ENCODE assay signal across 1 cellular context in genomic region chr13:98990701-98991100, GRCh38.
TF ChIP-seq lines count a peak whose summit lies in the region.

No MANE protein-coding gene starts in this region.

TF ChIP-seq in GM23338, 12 proteins besides CTCF, POLR2A, EP300 and RAD21 (continued from another document):
- TF ChIP-seq, protein P1, sequence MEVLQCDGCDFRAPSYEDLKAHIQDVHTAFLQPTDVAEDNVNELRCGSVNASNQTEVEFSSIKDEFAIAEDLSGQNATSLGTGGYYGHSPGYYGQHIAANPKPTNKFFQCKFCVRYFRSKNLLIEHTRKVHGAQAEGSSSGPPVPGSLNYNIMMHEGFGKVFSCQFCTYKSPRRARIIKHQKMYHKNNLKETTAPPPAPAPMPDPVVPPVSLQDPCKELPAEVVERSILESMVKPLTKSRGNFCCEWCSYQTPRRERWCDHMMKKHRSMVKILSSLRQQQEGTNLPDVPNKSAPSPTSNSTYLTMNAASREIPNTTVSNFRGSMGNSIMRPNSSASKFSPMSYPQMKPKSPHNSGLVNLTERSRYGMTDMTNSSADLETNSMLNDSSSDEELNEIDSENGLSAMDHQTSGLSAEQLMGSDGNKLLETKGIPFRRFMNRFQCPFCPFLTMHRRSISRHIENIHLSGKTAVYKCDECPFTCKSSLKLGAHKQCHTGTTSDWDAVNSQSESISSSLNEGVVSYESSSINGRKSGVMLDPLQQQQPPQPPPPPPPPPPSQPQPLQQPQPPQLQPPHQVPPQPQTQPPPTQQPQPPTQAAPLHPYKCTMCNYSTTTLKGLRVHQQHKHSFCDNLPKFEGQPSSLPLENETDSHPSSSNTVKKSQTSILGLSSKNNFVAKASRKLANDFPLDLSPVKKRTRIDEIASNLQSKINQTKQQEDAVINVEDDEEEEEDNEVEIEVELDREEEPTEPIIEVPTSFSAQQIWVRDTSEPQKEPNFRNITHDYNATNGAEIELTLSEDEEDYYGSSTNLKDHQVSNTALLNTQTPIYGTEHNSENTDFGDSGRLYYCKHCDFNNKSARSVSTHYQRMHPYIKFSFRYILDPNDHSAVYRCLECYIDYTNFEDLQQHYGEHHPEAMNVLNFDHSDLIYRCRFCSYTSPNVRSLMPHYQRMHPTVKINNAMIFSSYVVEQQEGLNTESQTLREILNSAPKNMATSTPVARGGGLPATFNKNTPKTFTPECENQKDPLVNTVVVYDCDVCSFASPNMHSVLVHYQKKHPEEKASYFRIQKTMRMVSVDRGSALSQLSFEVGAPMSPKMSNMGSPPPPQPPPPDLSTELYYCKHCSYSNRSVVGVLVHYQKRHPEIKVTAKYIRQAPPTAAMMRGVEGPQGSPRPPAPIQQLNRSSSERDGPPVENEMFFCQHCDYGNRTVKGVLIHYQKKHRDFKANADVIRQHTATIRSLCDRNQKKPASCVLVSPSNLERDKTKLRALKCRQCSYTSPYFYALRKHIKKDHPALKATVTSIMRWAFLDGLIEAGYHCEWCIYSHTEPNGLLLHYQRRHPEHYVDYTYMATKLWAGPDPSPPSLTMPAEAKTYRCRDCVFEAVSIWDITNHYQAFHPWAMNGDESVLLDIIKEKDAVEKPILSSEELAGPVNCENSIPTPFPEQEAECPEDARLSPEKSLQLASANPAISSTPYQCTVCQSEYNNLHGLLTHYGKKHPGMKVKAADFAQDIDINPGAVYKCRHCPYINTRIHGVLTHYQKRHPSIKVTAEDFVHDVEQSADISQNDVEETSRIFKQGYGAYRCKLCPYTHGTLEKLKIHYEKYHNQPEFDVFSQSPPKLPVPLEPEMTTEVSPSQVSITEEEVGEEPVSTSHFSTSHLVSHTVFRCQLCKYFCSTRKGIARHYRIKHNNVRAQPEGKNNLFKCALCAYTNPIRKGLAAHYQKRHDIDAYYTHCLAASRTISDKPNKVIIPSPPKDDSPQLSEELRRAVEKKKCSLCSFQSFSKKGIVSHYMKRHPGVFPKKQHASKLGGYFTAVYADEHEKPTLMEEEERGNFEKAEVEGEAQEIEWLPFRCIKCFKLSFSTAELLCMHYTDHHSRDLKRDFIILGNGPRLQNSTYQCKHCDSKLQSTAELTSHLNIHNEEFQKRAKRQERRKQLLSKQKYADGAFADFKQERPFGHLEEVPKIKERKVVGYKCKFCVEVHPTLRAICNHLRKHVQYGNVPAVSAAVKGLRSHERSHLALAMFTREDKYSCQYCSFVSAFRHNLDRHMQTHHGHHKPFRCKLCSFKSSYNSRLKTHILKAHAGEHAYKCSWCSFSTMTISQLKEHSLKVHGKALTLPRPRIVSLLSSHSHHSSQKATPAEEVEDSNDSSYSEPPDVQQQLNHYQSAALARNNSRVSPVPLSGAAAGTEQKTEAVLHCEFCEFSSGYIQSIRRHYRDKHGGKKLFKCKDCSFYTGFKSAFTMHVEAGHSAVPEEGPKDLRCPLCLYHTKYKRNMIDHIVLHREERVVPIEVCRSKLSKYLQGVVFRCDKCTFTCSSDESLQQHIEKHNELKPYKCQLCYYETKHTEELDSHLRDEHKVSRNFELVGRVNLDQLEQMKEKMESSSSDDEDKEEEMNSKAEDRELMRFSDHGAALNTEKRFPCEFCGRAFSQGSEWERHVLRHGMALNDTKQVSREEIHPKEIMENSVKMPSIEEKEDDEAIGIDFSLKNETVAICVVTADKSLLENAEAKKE (CRISPR knock-in tag; IDR thresholded peaks at IDR 0.05), result no peak
- TF ChIP-seq ZNF114 (CRISPR knock-in tag; IDR thresholded peaks at IDR 0.05) (no peak), ETS1 (IDR thresholded peaks at IDR 0.05) (no peak), STAT1 (IDR thresholded peaks at IDR 0.05; ENCODE audit: unreplicated experiment) (no peak), EZH2 (IDR thresholded peaks at IDR 0.05; ENCODE audit: low read depth, unreplicated experiment) (no peak), POLR2AphosphoS5 (IDR thresholded peaks at IDR 0.05; ENCODE audit: low read depth) (no peak), NANOG (IDR thresholded peaks at IDR 0.05; ENCODE audit: borderline replicate concordance) (no peak), JUNB (IDR thresholded peaks at IDR 0.05; ENCODE audit: unreplicated experiment) (no peak), ZNF331 (CRISPR knock-in tag; IDR thresholded peaks at IDR 0.05; ENCODE audit: low read depth) (no peak), EZH2phosphoT487 (IDR thresholded peaks at IDR 0.05; ENCODE audit: unreplicated experiment) (no peak)
